Comparison of ENCODE assay signal across 31 cellular contexts in genomic region chr2:119177838-119178190, GRCh38. TPM values are rescaled to one million over a fixed set of nuclear protein-coding genes. Genes with fewer than 3 reads are reported as not detected.
DNase-seq lines count a peak whose midpoint lies in the region; FAIRE-seq and TF ChIP-seq lines count a peak whose summit lies in the region.
"Had no signal": no experiment of that assay in that cellular context is flagged by ENCODE, and none has a peak within 500 bp of the region (broad histone marks: within the 10 kb centered on the region; RNA-seq: fewer than 3 reads in every experiment).

No MANE protein-coding gene starts in this region.

- DNase-seq in H1 (ENCODE audit: low read depth in 1 of 2, low spot score in 2 of 2) = no peak
- peak; percentile 72 for DNase-seq in myocyte (ENCODE audit: low read depth)
- DNase-seq in posterior vena cava (ENCODE audit: low spot score) = peak; percentile 52
- no peak for DNase-seq in HuH-7 (ENCODE audit: low spot score)
- no peak for DNase-seq in GM20000 (ENCODE audit: low spot score)
- DNase-seq in activated gamma-delta T cell (lab: John Stamatoyannopoulos, UW) = no peak
- no peak for DNase-seq in stimulated activated CD4-positive, alpha-beta T cell treated with anti-CD3 and anti-CD28 coated beads, Interleukin-1b, Interleukin-23, amount 100 ng/mL, for 48 hours
- DNase-seq: 8988T; ACHN; BE2C; C1 segment of cervical spinal cord; CD4-positive, alpha-beta memory T cell; CD4-positive, CD25-positive, alpha-beta regulatory T cell; CD8-positive, alpha-beta memory T cell; COR-L47; DMS 273 treated with DMSO at 0.1 percent for 48 hours; DMS153; DMS53; DMS79; DND-41; EL; GDM1 had no signal

- H3K14ac ChIP-seq in H1 (ENCODE audit: insufficient read length) = no peak overlapping the region

- 83% methylated on average over 4 of the region's 4 CpGs; no CpG with 5 or more reads in 1 of the 2 experiments for WGBS in H1 (ENCODE audit: extremely low coverage in 1 of 2, insufficient coverage in 1 of 2, insufficient read length in 1 of 2, insufficient replicate concordance in 2 of 2, low coverage in 1 of 2, low lambda C conversion rate in 2 of 2, missing lambda C conversion rate in 1 of 2), 2 experiments

- no peaks in the 10 kb centered on the region; a peak in 1 of 4 replicates for H3K9me3 ChIP-seq in H1 (ENCODE audit: insufficient read depth in 2 of 2, low read depth in 1 of 2, low read length in 1 of 2)
- H3K9me3 ChIP-seq: BE2C, BLaER1 had no signal

- no peaks in the 10 kb centered on the region for H4K20me1 ChIP-seq in H1 (replicated peaks in 1 of 2; ENCODE audit: control insufficient read depth in 1 of 2, insufficient read depth in 2 of 2, low read length in 2 of 2)
- H4K20me1 ChIP-seq: BLaER1 had no signal

- no peak for TF ChIP-seq POLR2A in H1 (IDR thresholded peaks at IDR 0.05; ENCODE audit: control extremely low read depth in 1 of 2, low read depth in 2 of 2, low read length in 2 of 2)

- no peak overlapping the region for H2AFZ ChIP-seq in H1 (ENCODE audit: low read length)

- H4K5ac ChIP-seq in H1 (ENCODE audit: insufficient read length, low read depth, low read length) = no peak overlapping the region

- H2BK20ac ChIP-seq in H1 (ENCODE audit: low read length) = no peak overlapping the region

- H3K23me2 ChIP-seq in H1 (ENCODE audit: low read depth, low read length) = no peaks in the 10 kb centered on the region

- TF ChIP-seq RAD21 in H1 (IDR thresholded peaks at IDR 0.05 in 1 of 2, conservative IDR thresholded peaks at IDR 0.05 in 1 of 2; ENCODE audit: low read depth in 2 of 2, low read length in 2 of 2) = no peak

- no peaks in the 10 kb centered on the region for H3K79me2 ChIP-seq in H1 (ENCODE audit: control insufficient read depth in 1 of 2, insufficient read depth in 2 of 2, low read length in 2 of 2)

- no peaks in the 10 kb centered on the region for H3K27me3 ChIP-seq in H1 (replicated peaks in 1 of 4; ENCODE audit: control insufficient read depth in 3 of 4, extremely low read depth in 1 of 4, insufficient read depth in 3 of 4, low read length in 3 of 4)
- H3K27me3 ChIP-seq: BE2C, BLaER1 had no signal

- H3K9ac ChIP-seq in H1 (replicated peaks in 1 of 4; ENCODE audit: extremely low read depth in 1 of 4, low read depth in 3 of 4, low read length in 3 of 4) = no peak overlapping the region
- H3K9ac ChIP-seq: BLaER1 had no signal

- H2BK12ac ChIP-seq in H1 (ENCODE audit: low read depth, low read length) = no peak overlapping the region

- no peak overlapping the region for H2AK5ac ChIP-seq in H1 (ENCODE audit: low read depth, low read length)

- no peak for TF ChIP-seq EP300 in H1 (IDR thresholded peaks at IDR 0.05; ENCODE audit: borderline replicate concordance in 1 of 2, low read depth in 2 of 2, low read length in 2 of 2)

- H3K36me3 ChIP-seq in H1 (ENCODE audit: control insufficient read depth in 2 of 4, insufficient read depth in 4 of 4, low read length in 3 of 4) = no peaks in the 10 kb centered on the region
- H3K36me3 ChIP-seq: BE2C, BLaER1 had no signal

- peak overlapping the region; percentile 28 for H4K8ac ChIP-seq in H1 (ENCODE audit: extremely low read depth, insufficient read depth, low read length)

- no peak for FAIRE-seq in H1 (lab: Jason Lieb, UNC)
- FAIRE-seq: A204.1, GM12878, GM12892, GM18507 had no signal

- no peak overlapping the region for H2BK5ac ChIP-seq in H1 (ENCODE audit: low read depth, low read length)

- intact Hi-C loops in posterior vena cava (cut with DNase I) = no loop called here

- CTCF ChIA-PET in H1 (lab: Charles Lee; ENCODE audit: partially characterized antibody) = interaction anchor here (0.7 to 1.6 kb wide), 3 partner anchors 71 to 150 kb away, joined by 3 to 4 read pairs (median 3); no protein-coding TSS in a partner anchor

- H3K79me1 ChIP-seq in H1 (ENCODE audit: low read depth, low read length) = no peaks in the 10 kb centered on the region

- no peaks in the 10 kb centered on the region; a peak in 1 of 7 replicates for H3K4me1 ChIP-seq in H1 (replicated peaks in 1 of 4; ENCODE audit: control insufficient read depth in 3 of 4, insufficient read depth in 4 of 4, low read length in 3 of 4)
- H3K4me1 ChIP-seq: BE2C, BLaER1 had no signal

- H3K4me2 ChIP-seq in H1 (ENCODE audit: insufficient read depth in 1 of 2, low read depth in 2 of 2, low read length in 2 of 2) = no peak overlapping the region
- H3K4me2 ChIP-seq: BLaER1 had no signal

- POLR2A ChIA-PET in H1 (lab: Charles Lee; ENCODE audit: partially characterized antibody) = no interaction called here

- TF ChIP-seq CTCF in H1 (IDR thresholded peaks at IDR 0.05; ENCODE audit: control extremely low read depth in 1 of 3, insufficient read depth in 1 of 3, low read depth in 1 of 3, low read length in 3 of 3) = no peak
- TF ChIP-seq CTCF in GM20000 (IDR thresholded peaks at IDR 0.05; ENCODE audit: extremely low read depth, missing control alignments) = no peak

- no peak overlapping the region for H3K23ac ChIP-seq in H1 (ENCODE audit: insufficient read length)

- H3K18ac ChIP-seq in H1 (ENCODE audit: extremely low read depth, low read length) = no peak overlapping the region

- no peak overlapping the region for H3K56ac ChIP-seq in H1 (replicated peaks; ENCODE audit: insufficient read length, low read depth, low read length)

- H3K4ac ChIP-seq in H1 (replicated peaks; ENCODE audit: insufficient read length, low read depth, low read length) = no peak overlapping the region

- no peak overlapping the region for H2BK15ac ChIP-seq in H1 (ENCODE audit: low read length)

- no peak overlapping the region for H2BK120ac ChIP-seq in H1 (replicated peaks; ENCODE audit: low read depth, low read length)

- no peak overlapping the region for H3K4me3 ChIP-seq in H1 (ENCODE audit: extremely low read depth in 1 of 4, insufficient read depth in 2 of 4, low read depth in 3 of 4, low read length in 4 of 4)
- H3K4me3 ChIP-seq: BLaER1, GM12878 had no signal

- no peak overlapping the region for H4K91ac ChIP-seq in H1 (replicated peaks; ENCODE audit: insufficient read length, low read length)

- H3K27ac ChIP-seq in H1 (ENCODE audit: low read depth, low read length) = no peak overlapping the region
- H3K27ac ChIP-seq: BLaER1 had no signal

TF ChIP-seq in H1, 55 proteins besides CTCF, POLR2A, EP300 and RAD21:
- TF ChIP-seq TBP (IDR thresholded peaks at IDR 0.05; ENCODE audit: low read depth, low read length) (no peak), TAF1 (IDR thresholded peaks at IDR 0.05; ENCODE audit: low read depth, low read length) (no peak)

RNA-seq across cellular contexts. Expression of gene C1QL2, which starts 19.3 kb away (rescaled TPM):
- 0.88 and 1.1 TPM in 2 replicates for total RNA-seq in H1 (2021; fragmentation: NEBNext Ultra II Directional; extraction: Animal tissue kit (Norgen Biotek cat#: 25700))
- 0.80 and 1.3 TPM in 2 replicates for polyA plus RNA-seq in H1 (2011; rRNA removed)
- 0.87 TPM for polyA plus RNA-seq in H1 (2011; cell fraction: cytosol; rRNA removed)
- 1.2 TPM for polyA plus RNA-seq in H1 (2011; cell fraction: nucleus; rRNA removed)
- 0.77 to 1.2 TPM (median 0.99 TPM) in 4 replicates for polyA plus RNA-seq in H1 (2012, experiment 1 of 2)
- 1.0 TPM for polyA plus RNA-seq in H1 (2012, experiment 2 of 2)
- polyA plus RNA-seq in H1 (2013, experiment 1 of 2) = 0.41 TPM
- 0.33 TPM for polyA plus RNA-seq in H1 (2013, experiment 2 of 2)
- polyA minus RNA-seq in H1 (2011; rRNA and poly(A)+ RNA removed) = 0.10 and 0.25 TPM in 2 replicates
- polyA minus RNA-seq in H1 (2011; cell fraction: cytosol; rRNA and poly(A)+ RNA removed) = 0.73 TPM
- 0.70 TPM for polyA minus RNA-seq in H1 (2011; cell fraction: nucleus; rRNA and poly(A)+ RNA removed)
- total RNA-seq in myocyte (0.27 and 0.68 TPM in 2 replicates), posterior vena cava (not detected)
- polyA plus RNA-seq in myocyte (2012) = 0.05 TPM
- total RNA-seq: CD4-positive, alpha-beta memory T cell; CD4-positive, CD25-positive, alpha-beta regulatory T cell; CD8-positive, alpha-beta memory T cell; Daoy; G401; GM12878 had no signal
- polyA plus RNA-seq: AG04450; CD14-positive monocyte; CD4-positive, alpha-beta memory T cell; CD4-positive, CD25-positive, alpha-beta regulatory T cell; CD8-positive, alpha-beta memory T cell; GM12878 had no signal

RNA-seq across cellular contexts. Expression of gene STEAP3, which starts 45.8 kb away (rescaled TPM):
- total RNA-seq in H1 (2021; fragmentation: NEBNext Ultra II Directional; extraction: Animal tissue kit (Norgen Biotek cat#: 25700)) = 21.7 and 22.2 TPM in 2 replicates
- polyA plus RNA-seq in H1 (2011; rRNA removed) = 27.9 and 40.1 TPM in 2 replicates
- 18.9 TPM for polyA plus RNA-seq in H1 (2011; cell fraction: cytosol; rRNA removed)
- 37.7 TPM for polyA plus RNA-seq in H1 (2011; cell fraction: nucleus; rRNA removed)
- polyA plus RNA-seq in H1 (2012, experiment 1 of 2) = 18.7 to 23.4 TPM (median 21.9 TPM) in 4 replicates
- polyA plus RNA-seq in H1 (2012, experiment 2 of 2) = 19.4 TPM
- polyA plus RNA-seq in H1 (2013, experiment 1 of 2) = 25.2 TPM
- 25.2 TPM for polyA plus RNA-seq in H1 (2013, experiment 2 of 2)
- polyA minus RNA-seq in H1 (2011; rRNA and poly(A)+ RNA removed) = 21.9 and 35.2 TPM in 2 replicates
- 23.3 TPM for polyA minus RNA-seq in H1 (2011; cell fraction: cytosol; rRNA and poly(A)+ RNA removed)
- 23.5 TPM for polyA minus RNA-seq in H1 (2011; cell fraction: nucleus; rRNA and poly(A)+ RNA removed)
- total RNA-seq in myocyte = 60.7 and 75.7 TPM in 2 replicates
- polyA plus RNA-seq in myocyte (2012) = 81.7 TPM
- total RNA-seq in posterior vena cava = 1 to 10 TPM; 5.7 to 9.3 TPM
- total RNA-seq: CD4-positive, CD25-positive, alpha-beta regulatory T cell had no signal
- polyA plus RNA-seq: CD4-positive, alpha-beta memory T cell; CD4-positive, CD25-positive, alpha-beta regulatory T cell had no signal

Comparison
In these comparisons a context has a peak if more than half of its experiments do, and no peak if none do; other contexts are left out.
1. DNase-seq: peak in myocyte (single experiment) and posterior vena cava (single experiment); none in H1 (0 of 2), HuH-7 (single experiment), GM20000 (single experiment), activated gamma-delta T cell (single experiment) and stimulated activated CD4-positive, alpha-beta T cell treated with anti-CD3 and anti-CD28 coated beads, Interleukin-1b, Interleukin-23, amount 100 ng/mL, for 48 hours (single experiment).